Comparison of ENCODE assay signal across 23 cellular contexts in genomic region chr11:132111341-132111740, GRCh38.
DNase-seq lines count a peak whose midpoint lies in the region; ATAC-seq and TF ChIP-seq lines count a peak whose summit lies in the region.
"Had no signal": no experiment of that assay in that cellular context is flagged by ENCODE, and none has a peak within 500 bp of the region (broad histone marks: within the 10 kb centered on the region; RNA-seq: fewer than 3 reads in every experiment).

No MANE protein-coding gene starts in this region.

- no peak overlapping the region for H3K9ac ChIP-seq in HUES48 (ENCODE audit: low read depth, low read length)
- H3K9ac ChIP-seq in colonic mucosa (ENCODE audit: low read depth in 2 of 2, low read length in 2 of 2) = no peak overlapping the region
- H3K9ac ChIP-seq: KMS-11 had no signal

- peaks cover 35% of the 10 kb centered on the region for H3K4me1 Mint-ChIP-seq in osteocyte (ENCODE audit: unreplicated experiment)
- H3K4me1 Mint-ChIP-seq: activated B cell treated with CpG ODN at 0.5 μM for 24 hours, B cell had no signal

- no peaks in the 10 kb centered on the region for H3K36me3 Mint-ChIP-seq in osteocyte (ENCODE audit: unreplicated experiment)

- H3K9me3 Mint-ChIP-seq in osteocyte (ENCODE audit: unreplicated experiment) = no peaks in the 10 kb centered on the region
- H3K9me3 Mint-ChIP-seq: activated CD8-positive, alpha-beta T cell treated with anti-CD3 and anti-CD28 coated beads for 36 hours; activated T-cell treated with anti-CD3 and anti-CD28 coated beads, Interleukin-2, amount 50 U/mL, for 24 hours had no signal

- TF ChIP-seq CTCF in fibroblast of mammary gland (conservative IDR thresholded peaks at IDR 0.05; ENCODE audit: control insufficient read depth, insufficient read depth, low read depth, low read length) = no peak
- no peak for TF ChIP-seq CTCF in osteocyte (IDR thresholded peaks at IDR 0.05)
- no peak for TF ChIP-seq CTCF in colonic mucosa (IDR thresholded peaks at IDR 0.05)

- H3K9me3 ChIP-seq in HUES48 (ENCODE audit: control insufficient read depth, insufficient read depth, low read length) = no peaks in the 10 kb centered on the region
- no peaks in the 10 kb centered on the region for H3K9me3 ChIP-seq in colonic mucosa

- DNase-seq in amniotic stem cell (lab: John Stamatoyannopoulos, UW) (peak; percentile 21), fibroblast of mammary gland (ENCODE audit: low read depth) (peak; percentile 15), osteocyte (ENCODE audit: extremely low spot score, unreplicated experiment) (no peak), NCI-H1694 (lab: John Stamatoyannopoulos, UW) (no peak), anterior cingulate cortex (lab: John Stamatoyannopoulos, UW) (no peak), colonic mucosa (no peak)
- DNase-seq: activated B cell treated with CpG ODN at 0.5 μM for 24 hours; activated CD8-positive, alpha-beta T cell treated with anti-CD3 and anti-CD28 coated beads for 36 hours; activated naive CD4-positive, alpha-beta T cell treated with anti-CD3 and anti-CD28 coated beads for 36 hours; activated T-cell treated with anti-CD3 and anti-CD28 coated beads, Interleukin-2, amount 50 U/mL, for 24 hours; COR-L47; DND-41; glutamatergic neuron; midbrain; NCI-H187 treated with DMSO at 0.1 percent for 48 hours; NCI-H226; NCI-H82; stimulated activated CD4-positive, alpha-beta T cell treated with anti-CD3 and anti-CD28 coated beads, Interleukin-12 subunit alpha, Interleukin-12 subunit beta, amount 100 ng/mL, for 4 hours had no signal

- no peaks in the 10 kb centered on the region for H3K27me3 Mint-ChIP-seq in osteocyte (ENCODE audit: unreplicated experiment)
- H3K27me3 Mint-ChIP-seq: activated B cell treated with CpG ODN at 0.5 μM for 24 hours; activated CD8-positive, alpha-beta T cell treated with anti-CD3 and anti-CD28 coated beads for 36 hours; activated T-cell treated with anti-CD3 and anti-CD28 coated beads, Interleukin-2, amount 50 U/mL, for 24 hours; B cell had no signal

- ATAC-seq in HG03139 (IDR thresholded peaks at IDR 0.05; ENCODE audit: unreplicated experiment) = no peak
- ATAC-seq: activated CD8-positive, alpha-beta T cell treated with anti-CD3 and anti-CD28 coated beads for 36 hours had no signal

- peak overlapping the region; percentile 72 for H3K27ac ChIP-seq in HUES48 (ENCODE audit: low read depth, low read length)
- H3K27ac ChIP-seq in colonic mucosa = no peak overlapping the region
- H3K27ac ChIP-seq: KMS-11 had no signal

- H3K27me3 ChIP-seq in HUES48 (ENCODE audit: control insufficient read depth, insufficient read depth, low read length) (no peaks in the 10 kb centered on the region), colonic mucosa (no peaks in the 10 kb centered on the region)

- intact Hi-C loops in colonic mucosa (cut with DNase I) = no loop called here

- peak overlapping the region; percentile 9 for H3K4me3 Mint-ChIP-seq in osteocyte (ENCODE audit: unreplicated experiment)
- H3K4me3 Mint-ChIP-seq: activated B cell treated with CpG ODN at 0.5 μM for 24 hours; activated CD8-positive, alpha-beta T cell treated with anti-CD3 and anti-CD28 coated beads for 36 hours; activated naive CD4-positive, alpha-beta T cell treated with anti-CD3 and anti-CD28 coated beads for 36 hours; activated T-cell treated with anti-CD3 and anti-CD28 coated beads, Interleukin-2, amount 50 U/mL, for 24 hours; B cell had no signal

- H3K36me3 ChIP-seq in HUES48 (ENCODE audit: control insufficient read depth, insufficient read depth, low read length) = no peaks in the 10 kb centered on the region
- no peaks in the 10 kb centered on the region for H3K36me3 ChIP-seq in colonic mucosa

- H3K4me3 ChIP-seq in HUES48 (ENCODE audit: low read depth, low read length) (no peak overlapping the region), fibroblast of mammary gland (ENCODE audit: control insufficient read depth, low read depth, low read length) (no peak overlapping the region), colonic mucosa (no peak overlapping the region)
- H3K4me3 ChIP-seq: coronary artery had no signal

- H3K27ac Mint-ChIP-seq in osteocyte (ENCODE audit: unreplicated experiment) = peak overlapping the region; percentile 72
- H3K27ac Mint-ChIP-seq: activated B cell treated with CpG ODN at 0.5 μM for 24 hours; activated CD8-positive, alpha-beta T cell treated with anti-CD3 and anti-CD28 coated beads for 36 hours; activated naive CD4-positive, alpha-beta T cell treated with anti-CD3 and anti-CD28 coated beads for 36 hours; activated T-cell treated with anti-CD3 and anti-CD28 coated beads, Interleukin-2, amount 50 U/mL, for 24 hours; B cell had no signal

- peaks cover 40% of the 10 kb centered on the region for H3K4me1 ChIP-seq in HUES48 (ENCODE audit: control insufficient read depth, insufficient read depth, low read length)
- H3K4me1 ChIP-seq in colonic mucosa = no peaks in the 10 kb centered on the region

Comparison
In these comparisons a context has a peak if more than half of its experiments do, and no peak if none do; other contexts are left out.
1. DNase-seq: peak in amniotic stem cell (single experiment) and fibroblast of mammary gland (single experiment); none in osteocyte (single experiment), NCI-H1694 (single experiment), anterior cingulate cortex (0 of 58) and colonic mucosa (single experiment).